ENCODE assay signal across 2 cellular contexts in genomic region chr4:139596680-139597279, GRCh38.
A peak's percentile ranks its signal among the peaks of the same experiment; 100 is the strongest.
TF ChIP-seq lines count a peak whose summit lies in the region.

No MANE protein-coding gene starts in this region.

TF ChIP-seq in A549, 52 proteins besides CTCF, POLR2A, EP300 and RAD21 (continued from another document):
- TF ChIP-seq HOXB13 (CRISPR knock-in tag; IDR thresholded peaks at IDR 0.05; ENCODE audit: low read depth): peak; percentile 68; the same call in 1 of the 2 replicates
- peak; percentile 81; the same call in 1 of the 2 replicates for TF ChIP-seq ATOH8 (CRISPR knock-in tag; IDR thresholded peaks at IDR 0.05; ENCODE audit: low read depth)
- peak; percentile 67; the same call in 1 of the 2 replicates for TF ChIP-seq HOXB5 (CRISPR knock-in tag; IDR thresholded peaks at IDR 0.05)

TF ChIP-seq in IMR-90, 13 proteins besides CTCF, POLR2A, EP300 and RAD21 (continued from another document):
- no peak for TF ChIP-seq SMC3 (IDR thresholded peaks at IDR 0.05; ENCODE audit: low read depth, low read length)
